In genomic region chr10:45224219-45224841, GRCh38 we compare ENCODE assay signal across 13 cellular contexts.
"Had no signal": no experiment of that assay in that cellular context is flagged by ENCODE, and none has a peak within 500 bp of the region (broad histone marks: within the 10 kb centered on the region; RNA-seq: fewer than 3 reads in every experiment).

No MANE protein-coding gene starts in this region.

- H3K27ac ChIP-seq: brain microvascular endothelial cell, left lung, right lobe of liver, tibial nerve had no signal

- H3K36me3 ChIP-seq: brain microvascular endothelial cell, left lung, right lobe of liver, tibial nerve had no signal

- H3K27me3 ChIP-seq: brain microvascular endothelial cell, right lobe of liver, tibial nerve had no signal

- DNase-seq: activated CD4-positive, alpha-beta T cell treated with anti-CD3 and anti-CD28 coated beads, Interleukin-2, amount 50 U/mL, for 1 hour; activated CD8-positive, alpha-beta memory T cell treated with anti-CD3 and anti-CD28 coated beads for 24 hours; activated gamma-delta T cell treated with Interleukin-2 at 50 U/mL for 16 hours; brain microvascular endothelial cell; islet precursor cell; mesendoderm; nucleus accumbens; right lobe of liver; stimulated activated CD4-positive, alpha-beta T cell treated with anti-CD3 and anti-CD28 coated beads, Interleukin-1b, Interleukin-23, amount 100 ng/mL, for 48 hours; T-helper 9 cell had no signal

- H3K4me1 ChIP-seq: left lung, right lobe of liver, tibial nerve had no signal

- H3K9me3 ChIP-seq: right lobe of liver had no signal

- H3K4me3 ChIP-seq: left lung, right lobe of liver, tibial nerve had no signal

- ATAC-seq: left lung; natural killer cell treated with Interleukin-12 subunit alpha and Interleukin-12 subunit beta and Interleukin-15 and Interleukin-18, amount 100 ng/mL, for 72 hours; right lobe of liver had no signal
